ENCODE assay signal across 32 cellular contexts in the genomic region with DNA sequence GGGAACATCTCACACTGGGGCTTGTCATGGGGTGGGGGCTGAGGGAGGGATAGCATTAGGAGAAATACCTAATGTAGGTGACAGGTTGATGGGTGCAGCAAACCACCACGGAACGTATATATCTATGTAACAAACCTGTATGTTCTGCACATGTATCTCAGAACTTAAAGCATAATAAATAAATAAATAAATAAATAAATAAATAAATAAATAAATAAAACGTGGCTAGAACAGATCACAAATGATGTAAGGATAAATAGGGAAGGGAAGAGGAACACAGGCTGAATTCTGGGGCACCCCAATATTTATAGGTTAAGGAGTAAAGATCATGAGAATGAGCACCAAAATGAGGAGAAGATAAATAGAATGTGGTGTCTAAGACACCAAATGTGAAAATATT.
"Had no signal": no experiment of that assay in that cellular context is flagged by ENCODE, and none has a peak within 500 bp of the region (broad histone marks: within the 10 kb centered on the region; RNA-seq: fewer than 3 reads in every experiment).

No MANE protein-coding gene starts in this region.

- H3K9me3 ChIP-seq: adrenal gland, ascending aorta had no signal

- H3K4me3 ChIP-seq: adrenal gland, ascending aorta, body of pancreas, breast epithelium, cardiac muscle cell had no signal

- H3K27ac ChIP-seq: adrenal gland, ascending aorta, body of pancreas, brain microvascular endothelial cell, breast epithelium, cardiac muscle cell had no signal

- H3K4me1 ChIP-seq: adrenal gland, ascending aorta, body of pancreas, breast epithelium had no signal

- ATAC-seq: activated naive CD4-positive, alpha-beta T cell treated with anti-CD3 and anti-CD28 coated beads, Interleukin-2, amount 50 U/mL, for 72 hours; activated naive CD8-positive, alpha-beta T cell treated with anti-CD3 and anti-CD28 coated beads, Interleukin-2, amount 50 U/mL, for 24 hours; activated T-cell treated with anti-CD3 and anti-CD28 coated beads, Interleukin-2, amount 50 U/mL, for 4 hours; activated T-cell treated with anti-CD3 and anti-CD28 coated beads, Interleukin-2, amount 50 U/mL, for 72 hours; activated T-helper 17 cell treated with anti-CD3 and anti-CD28 coated beads, Interleukin-2, amount 50 U/mL, for 72 hours; body of pancreas had no signal

- DNase-seq: activated effector memory CD4-positive, alpha-beta T cell treated with anti-CD3 and anti-CD28 coated beads, Interleukin-2, amount 50 U/mL, for 16 hours; activated effector memory CD4-positive, alpha-beta T cell treated with Interleukin-2 at 50 U/mL for 16 hours; activated gamma-delta T cell; activated gamma-delta T cell treated with Interleukin-2 at 50 U/mL for 16 hours; activated naive CD4-positive, alpha-beta T cell; activated naive CD4-positive, alpha-beta T cell treated with anti-CD3 and anti-CD28 coated beads for 36 hours; activated naive CD4-positive, alpha-beta T cell treated with anti-CD3 and anti-CD28 coated beads, Interleukin-2, amount 10 ng/mL, durations not matched to agents 7 days and 5 days; activated naive CD4-positive, alpha-beta T cell treated with anti-CD3 and anti-CD28 coated beads, Interleukin-2, amount 50 U/mL, for 16 hours; activated naive CD4-positive, alpha-beta T cell treated with Interleukin-2 at 50 U/mL for 16 hours; activated naive CD8-positive, alpha-beta T cell treated with anti-CD3 and anti-CD28 coated beads for 36 hours; activated naive CD8-positive, alpha-beta T cell treated with anti-CD3 and anti-CD28 coated beads, Interleukin-2, amount 10 ng/mL, durations not matched to agents 7 days and 5 days; activated naive CD8-positive, alpha-beta T cell treated with anti-CD3 and anti-CD28 coated beads, Interleukin-2, amount 50 U/mL, for 24 hours; activated T-cell treated with anti-CD3 and anti-CD28 coated beads, Interleukin-2, amount 50 U/mL, for 4 hours; activated T-cell treated with anti-CD3 and anti-CD28 coated beads, Interleukin-2, amount 50 U/mL, for 48 hours; activated T-cell treated with anti-CD3 and anti-CD28 coated beads, Interleukin-2, amount 50 U/mL, for 72 hours; adrenal gland; amniotic stem cell; amygdala; anterior cingulate cortex; aorta; body of pancreas; brain microvascular endothelial cell; caudate nucleus; central memory CD4-positive, alpha-beta T cell; cerebellar nuclear complex had no signal

- FAIRE-seq: astrocyte, bronchial epithelial cell had no signal

- H3K36me3 ChIP-seq: adrenal gland, ascending aorta, brain microvascular endothelial cell, breast epithelium, cardiac muscle cell had no signal
